In genomic region chr10:58531084-58531695, GRCh38 we compare ENCODE assay signal across 8 cellular contexts. TPM values are rescaled to one million over a fixed set of nuclear protein-coding genes. Genes with fewer than 3 reads are reported as not detected.
DNase-seq lines count a peak whose midpoint lies in the region; ATAC-seq and TF ChIP-seq lines count a peak whose summit lies in the region.

No MANE protein-coding gene starts in this region.

- no peaks in the 10 kb centered on the region for H3K27me3 Mint-ChIP-seq in H9 (ENCODE audit: low read depth)
- H3K27me3 Mint-ChIP-seq in stimulated activated naive B cell treated with anti-CD40 and anti-IgM and Interleukin-4, amounts not matched to agents 10 μg/mL and 1 μg/mL and 100 μg/mL, for 72 hours: peaks cover 5 to 6% of the 10 kb centered on the region in 2 donors

- peak; percentile 69 to 81 for ATAC-seq in stimulated activated naive B cell treated with anti-CD40 and anti-IgM and Interleukin-4, amounts not matched to agents 10 μg/mL and 1 μg/mL and 100 μg/mL, for 72 hours (replicated peaks)

- H3K4me3 ChIP-seq in SK-N-SH (ENCODE audit: low read depth in 2 of 2, low read length in 1 of 2) (no peak overlapping the region; a peak in 1 of 4 replicates), brain microvascular endothelial cell (ENCODE audit: low read depth, low read length) (no peak overlapping the region)

- H3K4ac ChIP-seq in H9 (ENCODE audit: low read depth, low read length): no peak overlapping the region

- CTCF ChIA-PET in SK-N-SH (lab: Yijun Ruan, JAX): interaction anchor here (0.6 to 6.9 kb wide), 42 partner anchors 11 to 1091 kb away, joined by 3 to 73 read pairs (median 3); partner anchors contain the start of gene BICC1

- H3K56ac ChIP-seq in H9 (ENCODE audit: insufficient read length, low read depth, low read length): no peak overlapping the region

- TF ChIP-seq EP300 in SK-N-SH (IDR thresholded peaks at IDR 0.05; ENCODE audit: borderline replicate concordance in 1 of 2, low read depth in 1 of 2, low read length in 1 of 2): no peak

- H3K4me1 ChIP-seq in H9 (ENCODE audit: insufficient read depth, low read length) (no peaks in the 10 kb centered on the region), SK-N-SH (ENCODE audit: control insufficient read depth in 1 of 2, insufficient read depth in 2 of 2, low read depth in 1 of 2, low read length in 1 of 2) (peaks cover 0 to 16% of the 10 kb centered on the region in 2 experiments; a peak in 2 of 4 replicates)

- H3K27ac ChIP-seq in H9 (ENCODE audit: insufficient read length, low read depth, low read length): no peak overlapping the region
- H3K27ac ChIP-seq in SK-N-SH (ENCODE audit: low read depth in 2 of 2, low read length in 1 of 2): no peak overlapping the region
- H3K27ac ChIP-seq in brain microvascular endothelial cell: no peak overlapping the region

- H3K79me1 ChIP-seq in H9 (ENCODE audit: insufficient read depth, low read depth, low read length, poor library complexity, severe bottlenecking): no peaks in the 10 kb centered on the region

- H3K14ac ChIP-seq in H9 (ENCODE audit: insufficient read depth, low read length): no peak overlapping the region

- H4K5ac ChIP-seq in H9 (ENCODE audit: insufficient read length, low read depth, low read length): no peak overlapping the region

- DNase-seq in activated effector memory CD4-positive, alpha-beta T cell treated with anti-CD3 and anti-CD28 coated beads, Interleukin-2, amount 50 U/mL, for 16 hours: peak; percentile 73
- DNase-seq in activated effector memory CD4-positive, alpha-beta T cell treated with Interleukin-2 at 50 U/mL for 16 hours: no peak
- peak; percentile 71 for DNase-seq in H9
- peak; percentile 77 for DNase-seq in LHCN-M2 (ENCODE audit: low read depth)
- no peak for DNase-seq in SK-N-SH
- peak; percentile 82 for DNase-seq in brain microvascular endothelial cell
- peak; percentile 75 for DNase-seq in left kidney (ENCODE audit: low read depth, low spot score)
- peak; percentile 21 for DNase-seq in stimulated activated naive B cell treated with anti-CD40 and anti-IgM and Interleukin-4, amounts not matched to agents 10 μg/mL and 1 μg/mL and 100 μg/mL, for 72 hours

- H2AFZ ChIP-seq in H9 (ENCODE audit: low read length): no peak overlapping the region
- no peak overlapping the region for H2AFZ ChIP-seq in SK-N-SH (ENCODE audit: low read depth)

- peak; percentile 88 for TF ChIP-seq RAD21 in SK-N-SH (IDR thresholded peaks at IDR 0.05; ENCODE audit: low read length)

- in situ Hi-C loops in brain microvascular endothelial cell (cut with HindIII; ENCODE audit: low pct_ligation_motif_present, low sequenced_read_pairs): no loop called here

- no peak overlapping the region for H3K27ac Mint-ChIP-seq in H9
- no peak overlapping the region for H3K27ac Mint-ChIP-seq in stimulated activated naive B cell treated with anti-CD40 and anti-IgM and Interleukin-4, amounts not matched to agents 10 μg/mL and 1 μg/mL and 100 μg/mL, for 72 hours

- H2BK20ac ChIP-seq in H9 (ENCODE audit: low read depth, low read length, poor library complexity, severe bottlenecking): no peak overlapping the region

- H3K4me1 Mint-ChIP-seq in H9: no peaks in the 10 kb centered on the region
- no peaks in the 10 kb centered on the region for H3K4me1 Mint-ChIP-seq in stimulated activated naive B cell treated with anti-CD40 and anti-IgM and Interleukin-4, amounts not matched to agents 10 μg/mL and 1 μg/mL and 100 μg/mL, for 72 hours

- H3K9me2 ChIP-seq in SK-N-SH: no peaks in the 10 kb centered on the region

- no peak overlapping the region for H3K18ac ChIP-seq in H9 (ENCODE audit: insufficient read length, low read depth, low read length)

- H3K9me3 ChIP-seq in H9 (ENCODE audit: control insufficient read depth, low read depth, low read length) (no peaks in the 10 kb centered on the region), SK-N-SH (peaks cover 8% of the 10 kb centered on the region)

- H2BK5ac ChIP-seq in H9 (ENCODE audit: insufficient read length, low read length): no peak overlapping the region

- H4K91ac ChIP-seq in H9 (ENCODE audit: insufficient read length, low read depth, low read length): no peak overlapping the region

- H3K9ac ChIP-seq in H9 (ENCODE audit: extremely low read depth, insufficient read length, low read length) (no peak overlapping the region), SK-N-SH (no peak overlapping the region)

- no peaks in the 10 kb centered on the region for H3K27me3 ChIP-seq in H9 (ENCODE audit: insufficient read depth, low read length)
- no peaks in the 10 kb centered on the region for H3K27me3 ChIP-seq in SK-N-SH (ENCODE audit: insufficient read depth)
- H3K27me3 ChIP-seq in brain microvascular endothelial cell (replicated peaks): no peaks in the 10 kb centered on the region

- no peak overlapping the region for H2BK15ac ChIP-seq in H9 (ENCODE audit: low read depth, low read length)

- H3K4me2 ChIP-seq in H9 (ENCODE audit: insufficient read depth, insufficient read length, low read length): no peak overlapping the region
- H3K4me2 ChIP-seq in SK-N-SH: no peak overlapping the region

- H2BK12ac ChIP-seq in H9 (ENCODE audit: insufficient read length, low read depth, low read length): no peak overlapping the region

- POLR2A ChIA-PET in SK-N-SH (lab: Yijun Ruan, JAX): no interaction called here

- H3K36me3 ChIP-seq in SK-N-SH (replicated peaks in 1 of 2; ENCODE audit: control insufficient read depth in 1 of 2, insufficient read depth in 2 of 2, low read length in 1 of 2): peaks cover 0 to 3% of the 10 kb centered on the region in 2 experiments
- no peaks in the 10 kb centered on the region for H3K36me3 ChIP-seq in brain microvascular endothelial cell (replicated peaks)

- H2BK120ac ChIP-seq in H9 (ENCODE audit: low read depth, low read length, poor library complexity, severe bottlenecking): no peak overlapping the region

- H4K8ac ChIP-seq in H9 (replicated peaks; ENCODE audit: insufficient read length, low read depth, low read length): no peak overlapping the region

- H3K79me2 ChIP-seq in H9 (ENCODE audit: insufficient read depth, low read length) (no peaks in the 10 kb centered on the region), SK-N-SH (ENCODE audit: insufficient read depth) (peaks cover 8% of the 10 kb centered on the region; the same call in 1 of the 2 replicates)

- no peak overlapping the region for H3K4me3 Mint-ChIP-seq in H9
- H3K4me3 Mint-ChIP-seq in stimulated activated naive B cell treated with anti-CD40 and anti-IgM and Interleukin-4, amounts not matched to agents 10 μg/mL and 1 μg/mL and 100 μg/mL, for 72 hours: no peak overlapping the region

- H3K23me2 ChIP-seq in H9 (ENCODE audit: insufficient read length, low read depth, low read length, poor library complexity, severe bottlenecking): no peaks in the 10 kb centered on the region

- no peak overlapping the region for H3K23ac ChIP-seq in H9 (ENCODE audit: insufficient read length, low read depth, low read length)

- H4K20me1 ChIP-seq in H9 (ENCODE audit: control insufficient read depth, insufficient read depth, insufficient read length) (no peaks in the 10 kb centered on the region), SK-N-SH (ENCODE audit: insufficient read depth) (no peaks in the 10 kb centered on the region)

- TF ChIP-seq CTCF in H9 (conservative IDR thresholded peaks at IDR 0.05): peak; percentile 87
- TF ChIP-seq CTCF in SK-N-SH (IDR thresholded peaks at IDR 0.05): peak; percentile 83
- peak; percentile 85 for TF ChIP-seq CTCF in brain microvascular endothelial cell (IDR thresholded peaks at IDR 0.05; ENCODE audit: low read depth, low read length, missing control alignments)

- peaks cover 0 to 23% (median 2%) of the 10 kb centered on the region in 3 experiments; a peak in 3 of 7 replicates for H3K36me3 Mint-ChIP-seq in H9 (ENCODE audit: insufficient read depth in 1 of 3, low read depth in 3 of 3)
- H3K36me3 Mint-ChIP-seq in stimulated activated naive B cell treated with anti-CD40 and anti-IgM and Interleukin-4, amounts not matched to agents 10 μg/mL and 1 μg/mL and 100 μg/mL, for 72 hours: no peaks in the 10 kb centered on the region

- H2AK5ac ChIP-seq in H9 (ENCODE audit: insufficient read length, low read length): no peak overlapping the region

- H3K9me3 Mint-ChIP-seq in H9: peaks cover 20 to 21% of the 10 kb centered on the region in 2 experiments
- H3K9me3 Mint-ChIP-seq in stimulated activated naive B cell treated with anti-CD40 and anti-IgM and Interleukin-4, amounts not matched to agents 10 μg/mL and 1 μg/mL and 100 μg/mL, for 72 hours: peaks cover 5 to 6% of the 10 kb centered on the region in 2 donors

- WGBS in H9 (ENCODE audit: extremely low coverage, insufficient read length, low lambda C conversion rate): no CpG with 5 or more reads among the region's 5 CpGs
- WGBS in SK-N-SH (ENCODE audit: low lambda C conversion rate): 54% methylated on average over 5 of the region's 5 CpGs

- H3T11ph ChIP-seq in H9 (ENCODE audit: low read length): no peak overlapping the region

- peaks cover 3% of the 10 kb centered on the region for H3F3A ChIP-seq in SK-N-SH (replicated peaks; ENCODE audit: insufficient read depth)

TF ChIP-seq in SK-N-SH, 30 proteins besides CTCF, POLR2A, EP300 and RAD21:
- TF ChIP-seq SMC3 (IDR thresholded peaks at IDR 0.05; ENCODE audit: low read depth, low read length) (peak; percentile 80), MAX (IDR thresholded peaks at IDR 0.05; ENCODE audit: low read depth) (no peak), RFX5 (IDR thresholded peaks at IDR 0.05; ENCODE audit: low read length) (peak; percentile 53; the same call in 1 of the 2 replicates)

RNA-seq across cellular contexts. Expression of gene BICC1, which starts 18.5 kb away (rescaled TPM):
- total RNA-seq in H9 (2021) (0.57 and 0.64 TPM in 2 replicates), LHCN-M2 (2014; rRNA removed) (17.3 and 20.7 TPM in 2 replicates)
- polyA plus RNA-seq in LHCN-M2 (2012): 6.2 TPM
- polyA plus RNA-seq in SK-N-SH (2012; rRNA removed): 1.5 and 2.2 TPM in 2 replicates
- polyA plus RNA-seq in SK-N-SH (2012; cell fraction: cytosol; rRNA removed): 1.7 and 1.8 TPM in 2 replicates
- 1.5 and 3.0 TPM in 2 replicates for polyA plus RNA-seq in SK-N-SH (2012; cell fraction: nucleus; rRNA removed)

Comparison
In these comparisons a context has a peak if more than half of its experiments do, and no peak if none do; other contexts are left out.
1. DNase-seq: peak in activated effector memory CD4-positive, alpha-beta T cell treated with anti-CD3 and anti-CD28 coated beads, Interleukin-2, amount 50 U/mL, for 16 hours (single experiment), H9 (single experiment), LHCN-M2 (single experiment), brain microvascular endothelial cell (single experiment), left kidney (single experiment) and stimulated activated naive B cell treated with anti-CD40 and anti-IgM and Interleukin-4, amounts not matched to agents 10 μg/mL and 1 μg/mL and 100 μg/mL, for 72 hours (single experiment); none in activated effector memory CD4-positive, alpha-beta T cell treated with Interleukin-2 at 50 U/mL for 16 hours (single experiment) and SK-N-SH (single experiment).
2. RNA of gene BICC1, which starts 18.5 kb away (total RNA-seq): 17.3 to 20.7 TPM in LHCN-M2; 0.57 to 0.64 TPM in H9; every median in the first group is over 10 times any median in the second.
3. Peak in every context shown above with its lines, with median percentiles within 50 percentile points of each other: CTCF ChIP-seq.